In genomic region chr14:60287452-60287851, GRCh38 we compare ENCODE assay signal across 1 cellular context.
TF ChIP-seq lines count a peak whose summit lies in the region.

No MANE protein-coding gene starts in this region.

TF ChIP-seq in GM23338, 12 proteins besides CTCF, POLR2A, EP300 and RAD21 (continued from another document):
- no peak for TF ChIP-seq ZNF462 (CRISPR knock-in tag; IDR thresholded peaks at IDR 0.05)
- no peak for TF ChIP-seq ETS1 (IDR thresholded peaks at IDR 0.05)
- no peak for TF ChIP-seq POLR2AphosphoS5 (IDR thresholded peaks at IDR 0.05; ENCODE audit: low read depth)
- TF ChIP-seq EZH2 (IDR thresholded peaks at IDR 0.05; ENCODE audit: low read depth, unreplicated experiment), result no peak
TF ChIP-seq in GM23338: peak in this region for 0.
